ENCODE assay signal across 11 cellular contexts in genomic region chr4:38105475-38105874, GRCh38.
DNase-seq lines count a peak whose midpoint lies in the region; ATAC-seq and TF ChIP-seq lines count a peak whose summit lies in the region.
"Had no signal": no experiment of that assay in that cellular context is flagged by ENCODE, and none has a peak within 500 bp of the region (broad histone marks: within the 10 kb centered on the region; RNA-seq: fewer than 3 reads in every experiment).

No MANE protein-coding gene starts in this region.

- H3K27ac ChIP-seq in endodermal cell (ENCODE audit: low read depth, low read length): no peak overlapping the region
- H3K27ac ChIP-seq: upper lobe of left lung had no signal

- H3K9me3 Mint-ChIP-seq in activated CD8-positive, alpha-beta memory T cell treated with anti-CD3 and anti-CD28 coated beads, Interleukin-2, amount 10 ng/mL, durations not matched to agents 7 days and 5 days (ENCODE audit: low read depth): no peaks in the 10 kb centered on the region
- H3K9me3 Mint-ChIP-seq in nephron (no peaks in the 10 kb centered on the region), endodermal cell (no peaks in the 10 kb centered on the region)

- no peaks in the 10 kb centered on the region for H3K9me3 ChIP-seq in endodermal cell (ENCODE audit: control insufficient read depth, low read length)
- H3K9me3 ChIP-seq: upper lobe of left lung had no signal

- no peak overlapping the region for H3K27ac Mint-ChIP-seq in activated CD8-positive, alpha-beta memory T cell treated with anti-CD3 and anti-CD28 coated beads, Interleukin-2, amount 10 ng/mL, durations not matched to agents 7 days and 5 days
- peak overlapping the region; percentile 36 to 90 (median 59) for H3K27ac Mint-ChIP-seq in nephron
- no peak overlapping the region for H3K27ac Mint-ChIP-seq in endodermal cell

- H3K36me3 Mint-ChIP-seq in activated CD8-positive, alpha-beta memory T cell treated with anti-CD3 and anti-CD28 coated beads, Interleukin-2, amount 10 ng/mL, durations not matched to agents 7 days and 5 days: peaks cover 42% of the 10 kb centered on the region
- H3K36me3 Mint-ChIP-seq in nephron (ENCODE audit: low read depth) (peaks cover 60% of the 10 kb centered on the region), endodermal cell (ENCODE audit: low read depth) (peaks cover 56% of the 10 kb centered on the region)

- no peaks in the 10 kb centered on the region for H3K4me1 ChIP-seq in endodermal cell (ENCODE audit: control insufficient read depth, insufficient read depth, low read length)

- CTCF ChIA-PET in activated CD8-positive, alpha-beta memory T cell treated with anti-CD3 and anti-CD28 coated beads, Interleukin-2, amount 10 ng/mL, durations not matched to agents 7 days and 5 days (lab: Charles Lee): no interaction called here

- 96% methylated on average over 1 of the region's 1 CpG; no CpG with 5 or more reads in 1 of the 2 experiments for WGBS in endodermal cell (ENCODE audit: insufficient coverage in 1 of 2, insufficient read length in 1 of 2), 2 experiments

- DNase-seq in activated CD8-positive, alpha-beta memory T cell treated with anti-CD3 and anti-CD28 coated beads, Interleukin-2, amount 10 ng/mL, durations not matched to agents 7 days and 5 days: no peak
- no peak for DNase-seq in activated CD8-positive, alpha-beta memory T cell treated with anti-CD3 and anti-CD28 coated beads, Interleukin-2, amount 50 U/mL, for 48 hours
- DNase-seq in GOT3 (lab: John Stamatoyannopoulos, UW): no peak
- DNase-seq in glomerular visceral epithelial cell (ENCODE audit: extremely low spot score): no peak
- DNase-seq in endodermal cell: no peak
- DNase-seq: activated T-cell treated with anti-CD3 and anti-CD28 coated beads for 4 hours, H7, upper lobe of left lung had no signal

- no peak overlapping the region for H3K4me3 ChIP-seq in endodermal cell (ENCODE audit: low read length)
- H3K4me3 ChIP-seq: upper lobe of left lung had no signal

- no peak overlapping the region for H3K4me3 Mint-ChIP-seq in activated CD8-positive, alpha-beta memory T cell treated with anti-CD3 and anti-CD28 coated beads, Interleukin-2, amount 10 ng/mL, durations not matched to agents 7 days and 5 days
- H3K4me3 Mint-ChIP-seq in nephron (no peak overlapping the region), endodermal cell (no peak overlapping the region)

- no peaks in the 10 kb centered on the region for H3K27me3 Mint-ChIP-seq in activated CD8-positive, alpha-beta memory T cell treated with anti-CD3 and anti-CD28 coated beads, Interleukin-2, amount 10 ng/mL, durations not matched to agents 7 days and 5 days
- H3K27me3 Mint-ChIP-seq in nephron (ENCODE audit: low read depth) (no peaks in the 10 kb centered on the region), endodermal cell (ENCODE audit: insufficient read depth) (no peaks in the 10 kb centered on the region)

- H3K36me3 ChIP-seq in endodermal cell (ENCODE audit: control insufficient read depth, insufficient read depth, low read length): peaks cover 40% of the 10 kb centered on the region

- H3K4me1 Mint-ChIP-seq in activated CD8-positive, alpha-beta memory T cell treated with anti-CD3 and anti-CD28 coated beads, Interleukin-2, amount 10 ng/mL, durations not matched to agents 7 days and 5 days: peaks cover 19% of the 10 kb centered on the region
- peaks cover 57% of the 10 kb centered on the region for H3K4me1 Mint-ChIP-seq in nephron
- peaks cover 7% of the 10 kb centered on the region for H3K4me1 Mint-ChIP-seq in endodermal cell

- ATAC-seq in activated CD8-positive, alpha-beta memory T cell treated with anti-CD3 and anti-CD28 coated beads, Interleukin-2, amount 10 ng/mL, durations not matched to agents 7 days and 5 days: peak; percentile 53
- ATAC-seq in GM21825 (IDR thresholded peaks at IDR 0.05; ENCODE audit: unreplicated experiment) (peak; percentile 92), HG03378 (IDR thresholded peaks at IDR 0.05; ENCODE audit: unreplicated experiment) (peak; percentile 95)

- H3K9ac ChIP-seq in endodermal cell (ENCODE audit: extremely low read depth, low read length, poor library complexity, severe bottlenecking): no peak overlapping the region

- no peaks in the 10 kb centered on the region for H3K27me3 ChIP-seq in endodermal cell (ENCODE audit: control insufficient read depth, insufficient read depth, low read length, poor library complexity, severe bottlenecking)
- H3K27me3 ChIP-seq: upper lobe of left lung had no signal

- no peak for TF ChIP-seq CTCF in nephron (IDR thresholded peaks at IDR 0.05; ENCODE audit: unreplicated experiment in 3 of 3)
- TF ChIP-seq CTCF in endodermal cell (conservative IDR thresholded peaks at IDR 0.05): no peak

Comparison
In these comparisons a context has a peak if more than half of its experiments do, and no peak if none do; other contexts are left out.
1. H3K27ac Mint-ChIP-seq: peak in nephron (3 of 3); none in activated CD8-positive, alpha-beta memory T cell treated with anti-CD3 and anti-CD28 coated beads, Interleukin-2, amount 10 ng/mL, durations not matched to agents 7 days and 5 days (single experiment) and endodermal cell (single experiment).
2. Peak in every context shown above with its lines, with median percentiles within 50 percentile points of each other: ATAC-seq.